In genomic region chr17:50922107-50922506, GRCh38 we compare ENCODE assay signal across 16 cellular contexts. TPM values are rescaled to one million over a fixed set of nuclear protein-coding genes. Genes with fewer than 3 reads are reported as not detected.
DNase-seq lines count a peak whose midpoint lies in the region; ATAC-seq and TF ChIP-seq lines count a peak whose summit lies in the region.
"Had no signal": no experiment of that assay in that cellular context is flagged by ENCODE, and none has a peak within 500 bp of the region (broad histone marks: within the 10 kb centered on the region; RNA-seq: fewer than 3 reads in every experiment).

No MANE protein-coding gene starts in this region.

- no peaks in the 10 kb centered on the region for H3K27me3 Mint-ChIP-seq in MCF 10A (ENCODE audit: insufficient read depth, unreplicated experiment)
- H3K27me3 Mint-ChIP-seq: activated CD4-positive, alpha-beta memory T cell treated with anti-CD3 and anti-CD28 coated beads for 36 hours had no signal

- H3K27me3 ChIP-seq in breast epithelium (no peaks in the 10 kb centered on the region), foreskin keratinocyte (no peaks in the 10 kb centered on the region), vagina (no peaks in the 10 kb centered on the region)
- H3K27me3 ChIP-seq: SJCRH30 had no signal

- H3K4me3 Mint-ChIP-seq in MCF 10A (ENCODE audit: unreplicated experiment): no peak overlapping the region
- H3K4me3 Mint-ChIP-seq: activated CD4-positive, alpha-beta memory T cell treated with anti-CD3 and anti-CD28 coated beads for 36 hours had no signal

- no peaks in the 10 kb centered on the region for H3K36me3 Mint-ChIP-seq in MCF 10A (ENCODE audit: insufficient read depth, unreplicated experiment)
- H3K36me3 Mint-ChIP-seq: activated CD4-positive, alpha-beta memory T cell treated with anti-CD3 and anti-CD28 coated beads for 36 hours had no signal

- H3K27ac Mint-ChIP-seq in MCF 10A (ENCODE audit: low read depth, unreplicated experiment): no peak overlapping the region
- H3K27ac Mint-ChIP-seq: activated CD4-positive, alpha-beta memory T cell treated with anti-CD3 and anti-CD28 coated beads for 36 hours had no signal

- intact Hi-C loops in breast epithelium (cut with DNase I; ENCODE audit: low total_unique reads) (no loop called here), MCF 10A (cut with micrococcal nuclease) (no loop called here), vagina (cut with DNase I) (no loop called here)

- DNase-seq in breast epithelium (ENCODE audit: low spot score in 2 of 2) (peak in 1 of 2 donors; percentile 55), MCF 10A (ENCODE audit: unreplicated experiment) (no peak), foreskin keratinocyte (peak; percentile 52 to 82), vagina (ENCODE audit: extremely low spot score in 2 of 2) (no peak), G401 (ENCODE audit: low spot score) (no peak)
- DNase-seq: activated CD4-positive, alpha-beta memory T cell treated with anti-CD3 and anti-CD28 coated beads for 36 hours; COR-L47; cortex of kidney; NCI-H1105; right cardiac atrium; SJCRH30; stimulated activated CD4-positive, alpha-beta T cell treated with anti-CD3 and anti-CD28 coated beads, Interleukin-2, amount 100 ng/mL, for 24 hours had no signal

- POLR2A ChIA-PET in MCF 10A (lab: Yijun Ruan, JAX): interaction anchor here (1.2 to 2.0 kb wide), 2 partner anchors 10 to 55 kb away, joined by 3 to 12 read pairs; partner anchors contain the start of gene TOB1

- no peaks in the 10 kb centered on the region for H3K9me3 Mint-ChIP-seq in MCF 10A (ENCODE audit: unreplicated experiment)
- H3K9me3 Mint-ChIP-seq: activated CD4-positive, alpha-beta memory T cell treated with anti-CD3 and anti-CD28 coated beads for 36 hours had no signal

- no peaks in the 10 kb centered on the region for H3K36me3 ChIP-seq in breast epithelium
- H3K36me3 ChIP-seq in vagina: no peaks in the 10 kb centered on the region
- H3K36me3 ChIP-seq: SJCRH30, thoracic aorta had no signal

- H3K27ac ChIP-seq in breast epithelium (peak overlapping the region; percentile 52 to 95), VCaP (peak overlapping the region; percentile 93; the same call in 1 of the 2 replicates), foreskin keratinocyte (no peak overlapping the region), vagina (peak overlapping the region; percentile 36)
- H3K27ac ChIP-seq: SJCRH30, thoracic aorta had no signal

- no TSS peak for BruUV-seq in MCF 10A (replicated peaks; lab: Mats Ljungman, UMichigan)

- H3K4me1 ChIP-seq in breast epithelium (peaks cover 13 to 37% of the 10 kb centered on the region in 2 donors), foreskin keratinocyte (peaks cover 20% of the 10 kb centered on the region), vagina (peaks cover 23% of the 10 kb centered on the region)

- CTCF ChIA-PET in MCF 10A (lab: Yijun Ruan, JAX): interaction anchor here (0.8 to 1.1 kb wide), 3 partner anchors 13 to 70 kb away, joined by 3 read pairs; no protein-coding TSS in a partner anchor

- in situ Hi-C loops in G401 (cut with HindIII; ENCODE audit: low sequenced_read_pairs): no loop called here

- no peak for TF ChIP-seq CTCF in breast epithelium (IDR thresholded peaks at IDR 0.05)
- TF ChIP-seq CTCF in MCF 10A (IDR thresholded peaks at IDR 0.05; ENCODE audit: unreplicated experiment): no peak
- no peak for TF ChIP-seq CTCF in VCaP (conservative IDR thresholded peaks at IDR 0.05)
- no peak for TF ChIP-seq CTCF in foreskin keratinocyte (conservative IDR thresholded peaks at IDR 0.05)
- no peak for TF ChIP-seq CTCF in vagina (IDR thresholded peaks at IDR 0.05)

- no peak overlapping the region for H3K4me3 ChIP-seq in breast epithelium
- H3K4me3 ChIP-seq in vagina: no peak overlapping the region
- H3K4me3 ChIP-seq: SJCRH30, thoracic aorta had no signal

- H3K9me3 ChIP-seq in breast epithelium (no peaks in the 10 kb centered on the region), vagina (no peaks in the 10 kb centered on the region)
- H3K9me3 ChIP-seq: SJCRH30, thoracic aorta had no signal

- ATAC-seq in foreskin keratinocyte: no peak
- ATAC-seq in HG03565 (IDR thresholded peaks at IDR 0.05; ENCODE audit: unreplicated experiment): no peak
- ATAC-seq in HG02885 (IDR thresholded peaks at IDR 0.05; ENCODE audit: poor library complexity, unreplicated experiment): no peak
- ATAC-seq: right cardiac atrium had no signal

- H3K4me1 Mint-ChIP-seq in MCF 10A (ENCODE audit: insufficient read depth, unreplicated experiment): peaks cover 21% of the 10 kb centered on the region

- TF ChIP-seq POLR2A in breast epithelium (IDR thresholded peaks at IDR 0.05) (no peak), vagina (IDR thresholded peaks at IDR 0.05) (no peak)

RNA-seq across cellular contexts. Expression of gene TOB1, which starts 56.0 kb away (rescaled TPM):
- total RNA-seq in breast epithelium: 100 to 1,000 TPM in 1 of 3 donors, 10 to 100 TPM in 2; 12.6 to 145 (median 54.1) TPM
- 53.1 and 66.0 TPM in 2 replicates for total RNA-seq in MCF 10A (2022)
- total RNA-seq in foreskin keratinocyte: 45.2 and 49.1 TPM in 2 replicates
- 31.7 and 35.3 TPM in 2 replicates for polyA plus RNA-seq in foreskin keratinocyte
- 74.4 TPM for total RNA-seq in vagina
- 18.5 and 26.4 TPM in 2 replicates for total RNA-seq in G401 (2014; rRNA removed; shearing (Covaris generic))

Comparison
In these comparisons a context has a peak if more than half of its experiments do, and no peak if none do; other contexts are left out.
1. DNase-seq: peak in foreskin keratinocyte (2 of 2); none in MCF 10A (single experiment), vagina (0 of 2) and G401 (single experiment).